Comparison of ENCODE assay signal across 22 cellular contexts in the genomic region with DNA sequence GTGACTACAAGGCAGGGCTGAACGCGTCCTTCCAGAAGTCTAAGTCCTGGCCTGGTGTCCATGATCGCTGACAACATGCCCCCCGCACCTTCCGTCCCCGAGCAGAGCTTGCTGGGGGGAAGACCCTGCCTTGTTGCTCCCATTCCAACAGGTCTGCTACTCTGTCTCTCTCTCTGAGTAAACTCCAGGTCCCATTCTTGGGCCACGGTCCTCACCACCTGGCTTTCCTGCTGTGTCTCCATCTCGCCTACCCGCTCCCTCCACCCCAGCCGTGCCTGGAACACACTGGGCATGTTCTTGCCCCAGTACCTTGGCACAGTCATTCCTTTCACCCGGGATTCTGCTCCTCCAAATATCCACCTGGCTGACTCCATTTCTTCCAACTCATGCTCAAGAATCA.
"Had no signal": no experiment of that assay in that cellular context is flagged by ENCODE, and none has a peak within 500 bp of the region (broad histone marks: within the 10 kb centered on the region; RNA-seq: fewer than 3 reads in every experiment).

No MANE protein-coding gene starts in this region.

- H3K4me1 Mint-ChIP-seq: activated B cell treated with CpG ODN at 0.5 μM for 24 hours; activated CD4-positive, alpha-beta T cell treated with anti-CD3 and anti-CD28 coated beads, Interleukin-2, amount 10 ng/mL, durations not matched to agents 24 days and 14 days; activated CD8-positive, alpha-beta memory T cell treated with anti-CD3 and anti-CD28 coated beads, Interleukin-2, amount 10 ng/mL, durations not matched to agents 7 days and 5 days had no signal

- H3K4me1 ChIP-seq: Peyer's patch had no signal

- H3K36me3 Mint-ChIP-seq: activated CD8-positive, alpha-beta memory T cell treated with anti-CD3 and anti-CD28 coated beads, Interleukin-2, amount 10 ng/mL, durations not matched to agents 7 days and 5 days; activated naive CD8-positive, alpha-beta T cell had no signal

- H3K27ac Mint-ChIP-seq: activated B cell treated with CpG ODN at 0.5 μM for 24 hours; activated CD4-positive, alpha-beta T cell treated with anti-CD3 and anti-CD28 coated beads, Interleukin-2, amount 10 ng/mL, durations not matched to agents 24 days and 14 days; activated CD8-positive, alpha-beta memory T cell treated with anti-CD3 and anti-CD28 coated beads, Interleukin-2, amount 10 ng/mL, durations not matched to agents 7 days and 5 days; activated naive CD8-positive, alpha-beta T cell; activated T-cell treated with anti-CD3 and anti-CD28 coated beads, Interleukin-2, amount 50 U/mL, for 24 hours; T-helper 17 cell had no signal

- H3K9me3 ChIP-seq: MG63, Peyer's patch had no signal

- H3K27me3 Mint-ChIP-seq: activated CD4-positive, alpha-beta T cell treated with anti-CD3 and anti-CD28 coated beads, Interleukin-2, amount 10 ng/mL, durations not matched to agents 24 days and 14 days; activated CD8-positive, alpha-beta memory T cell treated with anti-CD3 and anti-CD28 coated beads, Interleukin-2, amount 10 ng/mL, durations not matched to agents 7 days and 5 days had no signal

- H3K27ac ChIP-seq: KMS-11, Peyer's patch had no signal

- H3K4me3 Mint-ChIP-seq: activated B cell treated with CpG ODN at 0.5 μM for 24 hours; activated CD4-positive, alpha-beta T cell treated with anti-CD3 and anti-CD28 coated beads, Interleukin-2, amount 10 ng/mL, durations not matched to agents 24 days and 14 days; activated CD8-positive, alpha-beta memory T cell treated with anti-CD3 and anti-CD28 coated beads, Interleukin-2, amount 10 ng/mL, durations not matched to agents 7 days and 5 days; activated naive CD8-positive, alpha-beta T cell; activated T-cell treated with anti-CD3 and anti-CD28 coated beads, Interleukin-2, amount 50 U/mL, for 24 hours; T-helper 17 cell had no signal

- H3K9me3 Mint-ChIP-seq: activated B cell treated with CpG ODN at 0.5 μM for 24 hours; activated CD4-positive, alpha-beta T cell treated with anti-CD3 and anti-CD28 coated beads, Interleukin-2, amount 10 ng/mL, durations not matched to agents 24 days and 14 days; activated T-cell treated with anti-CD3 and anti-CD28 coated beads, Interleukin-2, amount 50 U/mL, for 24 hours had no signal

- H3K36me3 ChIP-seq: MG63, Peyer's patch had no signal

- H3K9ac ChIP-seq: KMS-11 had no signal

- H3K4me3 ChIP-seq: MG63, Peyer's patch had no signal

- DNase-seq: activated B cell treated with CpG ODN at 0.5 μM for 24 hours; activated CD4-positive, alpha-beta T cell treated with anti-CD3 and anti-CD28 coated beads for 1 hour; activated CD4-positive, alpha-beta T cell treated with anti-CD3 and anti-CD28 coated beads, Interleukin-2, amount 10 ng/mL, durations not matched to agents 24 days and 14 days; activated CD4-positive, alpha-beta T cell treated with anti-CD3 and anti-CD28 coated beads, Interleukin-2, amount 50 U/mL, for 48 hours; activated CD8-positive, alpha-beta memory T cell treated with anti-CD3 and anti-CD28 coated beads, Interleukin-2, amount 10 ng/mL, durations not matched to agents 7 days and 5 days; activated effector memory CD4-positive, alpha-beta T cell treated with anti-CD3 and anti-CD28 coated beads, Interleukin-2, amount 50 U/mL, for 16 hours; activated naive CD4-positive, alpha-beta T cell treated with Interleukin-2 at 50 U/mL for 16 hours; activated T-cell treated with anti-CD3 and anti-CD28 coated beads, Interleukin-2, amount 50 U/mL, for 24 hours; MG63; MV-4-11; NCI-H1092 treated with DMSO at 0.1 percent for 48 hours; NCI-H1436; NCI-H1694 treated with DMSO at 0.1 percent for 48 hours; NCI-H2029 treated with DMSO at 0.1 percent for 48 hours; NCI-H510A treated with DMSO at 0.1 percent for 48 hours; NCI-H69; Peyer's patch; SIG-M5; T-helper 17 cell; T-helper 9 cell had no signal
